ENCODE assay signal across 25 cellular contexts in genomic region chrX:53324803-53325202, GRCh38.
"Had no signal": no experiment of that assay in that cellular context is flagged by ENCODE, and none has a peak within 500 bp of the region (broad histone marks: within the 10 kb centered on the region; RNA-seq: fewer than 3 reads in every experiment).

No MANE protein-coding gene starts in this region.

- FAIRE-seq: keratinocyte had no signal

- H3K4me1 ChIP-seq: lower lobe of right lung, prostate gland, testis, upper lobe of right lung, uterus had no signal

- H3K4me3 ChIP-seq: gastrocnemius medialis, lower lobe of right lung, prostate gland, right atrium auricular region, sigmoid colon, testis, tibial nerve, upper lobe of right lung, uterus had no signal

- ATAC-seq: esophagus mucosa; gastrocnemius medialis; left ventricle myocardium superior; lower lobe of right lung; naive thymus-derived CD8-positive, alpha-beta T cell; stimulated activated effector memory CD8-positive, alpha-beta T cell treated with anti-CD3 and anti-CD28 coated beads, Interleukin-12 subunit alpha, Interleukin-12 subunit beta, amount 100 ng/mL, for 72 hours; stimulated activated naive CD8-positive, alpha-beta T cell treated with anti-CD3 and anti-CD28 coated beads, Interleukin-15, Interleukin-2, amounts not matched to agents 100 U/mL and 50 U/mL, for 24 hours; upper lobe of right lung had no signal

- DNase-seq: effector CD8-positive, alpha-beta T cell; endodermal cell; foreskin fibroblast; gastrocnemius medialis; head of caudate nucleus; left ventricle myocardium superior; lower lobe of right lung; naive thymus-derived CD8-positive, alpha-beta T cell; nephron progenitor cell; nucleus accumbens; sigmoid colon; stimulated activated CD4-positive, alpha-beta T cell treated with anti-CD3 and anti-CD28 coated beads, Interleukin-2, amount 100 ng/mL, for 24 hours; stimulated activated CD4-positive, alpha-beta T cell treated with anti-CD3 and anti-CD28 coated beads, Interleukin-4, amount 100 ng/mL, for 24 hours; stimulated activated naive CD8-positive, alpha-beta T cell treated with anti-CD3 and anti-CD28 coated beads, Interleukin-15, Interleukin-2, amounts not matched to agents 100 U/mL and 50 U/mL, for 24 hours; substantia nigra; testis; upper lobe of right lung; uterus had no signal

- H3K27me3 ChIP-seq: right atrium auricular region, testis, upper lobe of right lung had no signal

- H3K36me3 ChIP-seq: gastrocnemius medialis, lower lobe of right lung, prostate gland, right atrium auricular region, sigmoid colon, tibial nerve, upper lobe of right lung, uterus had no signal

- H3K9me3 ChIP-seq: gastrocnemius medialis, lower lobe of right lung, prostate gland, right atrium auricular region, sigmoid colon, testis, tibial nerve, upper lobe of right lung, uterus had no signal

- H3K27ac ChIP-seq: epithelial cell of prostate, gastrocnemius medialis, lower lobe of right lung, prostate gland, right atrium auricular region, sigmoid colon, testis, tibial nerve, upper lobe of right lung, uterus had no signal
